Comparison of ENCODE assay signal across 9 cellular contexts in the genomic region with DNA sequence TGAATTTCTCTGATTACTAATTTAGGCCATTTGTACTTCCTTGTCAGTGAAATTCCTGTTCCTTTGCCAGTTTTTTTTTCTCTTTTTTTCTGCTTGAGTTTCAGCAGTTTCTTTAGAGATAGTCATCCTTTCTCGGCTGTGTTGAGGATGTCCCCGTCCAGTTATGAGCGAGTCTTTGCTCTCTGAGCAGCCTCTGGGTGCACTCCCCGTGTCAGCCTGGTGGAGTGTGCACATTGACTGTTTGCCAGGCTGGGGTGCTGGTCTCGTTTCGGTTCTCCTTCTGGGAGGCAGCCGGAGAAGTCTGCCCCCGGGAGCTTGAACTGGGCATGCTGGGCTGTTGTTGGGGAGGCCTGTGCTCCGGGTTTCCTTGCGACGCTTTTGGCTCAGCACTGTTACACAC. TPM values are rescaled to one million over a fixed set of nuclear protein-coding genes. Genes with fewer than 3 reads are reported as not detected.
DNase-seq lines count a peak whose midpoint lies in the region; ATAC-seq, FAIRE-seq and TF ChIP-seq lines count a peak whose summit lies in the region.
"Had no signal": no experiment of that assay in that cellular context is flagged by ENCODE, and none has a peak within 500 bp of the region (broad histone marks: within the 10 kb centered on the region; RNA-seq: fewer than 3 reads in every experiment).

No MANE protein-coding gene starts in this region.

- H3K36me3 ChIP-seq in small intestine (ENCODE audit: control insufficient read depth in 2 of 2, insufficient read depth in 2 of 2, low read length in 2 of 2) (no peaks in the 10 kb centered on the region), SJCRH30 (no peaks in the 10 kb centered on the region; the same call in none of the 2 replicates)

- H3K27me3 ChIP-seq in small intestine (ENCODE audit: control insufficient read depth in 2 of 2, insufficient read depth in 2 of 2, low read length in 2 of 2) (no peaks in the 10 kb centered on the region), SJCRH30 (no peaks in the 10 kb centered on the region)

- FAIRE-seq in small intestine (lab: Jason Lieb, UNC), result no peak
- FAIRE-seq: frontal cortex had no signal

- no peaks in the 10 kb centered on the region for H3K9me3 ChIP-seq in small intestine (ENCODE audit: control insufficient read depth, low read depth)
- no peaks in the 10 kb centered on the region for H3K9me3 ChIP-seq in SJCRH30 (replicated peaks)

- whole genome bisulfite sequencing in small intestine, 3 donors, result 30 to 53% (median 47%) methylated on average over 11 of the region's 11 CpGs

- POLR2A ChIA-PET in RWPE1 (lab: Yijun Ruan, JAX; ENCODE audit: low non-redundant PET), result no interaction called here

- CTCF ChIA-PET in RWPE1 (lab: Yijun Ruan, JAX), result interaction anchor here (0.6 to 1.0 kb wide), 3 partner anchors 25 to 161 kb away, joined by 3 to 6 read pairs (median 3); no protein-coding TSS in a partner anchor

- in situ Hi-C loops in G401 (cut with HindIII; ENCODE audit: low sequenced_read_pairs), result no loop called here

- intact Hi-C loops in head of caudate nucleus (cut with DNase I), result no loop called here

- H3K4me3 ChIP-seq in small intestine (ENCODE audit: low read depth in 1 of 2, low read length in 2 of 2) (no peak overlapping the region), SJCRH30 (no peak overlapping the region)

- TF ChIP-seq CTCF in RWPE1 (conservative IDR thresholded peaks at IDR 0.05; ENCODE audit: low read depth), result no peak

- H3K27ac ChIP-seq in RWPE1, result peak overlapping the region; percentile 71
- no peak overlapping the region for H3K27ac ChIP-seq in small intestine (ENCODE audit: low read depth in 1 of 2, low read length in 1 of 2)
- H3K27ac ChIP-seq in SJCRH30, result no peak overlapping the region

- H3K4me1 ChIP-seq in small intestine (ENCODE audit: control insufficient read depth in 2 of 2, insufficient read depth in 1 of 2, low read depth in 1 of 2, low read length in 1 of 2) (peaks cover 0 to 4% of the 10 kb centered on the region in 2 donors), SJCRH30 (peaks cover 20% of the 10 kb centered on the region; the same call in 1 of the 2 replicates)

- DNase-seq in G401 (ENCODE audit: low spot score), result peak; percentile 38
- DNase-seq in RWPE1 (ENCODE audit: low spot score), result no peak
- peak in 33 of 42 donors; percentile 39 to 82 (median 66) for DNase-seq in head of caudate nucleus
- DNase-seq in small intestine, result peak; percentile 31
- DNase-seq in SJCRH30, result no peak
- DNase-seq in activated CD8-positive, alpha-beta memory T cell treated with anti-CD3 and anti-CD28 coated beads, Interleukin-2, amount 50 U/mL, for 48 hours, result no peak
- DNase-seq in NCI-H748 treated with DMSO at 0.1 percent for 48 hours (lab: John Stamatoyannopoulos, UW), result no peak

- ATAC-seq in GM21390 (IDR thresholded peaks at IDR 0.05; ENCODE audit: unreplicated experiment), result no peak

RNA-seq across cellular contexts. Expression of a gene that starts 3.0 kb away (rescaled TPM):
- 36.9 and 50.7 TPM in 2 replicates for total RNA-seq in G401 (2014; rRNA removed; shearing (Covaris generic))
- polyA plus RNA-seq in small intestine, result 10 to 100 TPM; 35.4 to 45.6 (median 44.1) TPM
- total RNA-seq in SJCRH30 (2014; rRNA removed; shearing (Covaris generic)), result 33.4 and 43.4 TPM in 2 replicates

RNA-seq across cellular contexts. Expression of a gene that starts 16.7 kb away (rescaled TPM):
- total RNA-seq in G401 (2014; rRNA removed; shearing (Covaris generic)), result 30.3 and 46.8 TPM in 2 replicates
- polyA plus RNA-seq in small intestine, result 10 to 100 TPM; 18.4 to 28.0 (median 20.3) TPM
- 29.3 and 31.4 TPM in 2 replicates for total RNA-seq in SJCRH30 (2014; rRNA removed; shearing (Covaris generic))

Comparison
In these comparisons a context has a peak if more than half of its experiments do, and no peak if none do; other contexts are left out.
1. DNase-seq: peak in G401 (single experiment), head of caudate nucleus (33 of 42) and small intestine (single experiment); none in RWPE1 (single experiment), SJCRH30 (0 of 2), activated CD8-positive, alpha-beta memory T cell treated with anti-CD3 and anti-CD28 coated beads, Interleukin-2, amount 50 U/mL, for 48 hours (single experiment) and NCI-H748 treated with DMSO at 0.1 percent for 48 hours (single experiment).